In genomic region chr4:109708990-109709389, GRCh38 we compare ENCODE assay signal across 13 cellular contexts. TPM values are rescaled to one million over a fixed set of nuclear protein-coding genes. Genes with fewer than 3 reads are reported as not detected.
DNase-seq lines count a peak whose midpoint lies in the region; ATAC-seq and TF ChIP-seq lines count a peak whose summit lies in the region.
"Had no signal": no experiment of that assay in that cellular context is flagged by ENCODE, and none has a peak within 500 bp of the region (broad histone marks: within the 10 kb centered on the region; RNA-seq: fewer than 3 reads in every experiment).

No MANE protein-coding gene starts in this region.

- H3K4me3 Mint-ChIP-seq in T-helper 2 cell treated with Interferon-gamma antibody and Interleukin-4, amounts not matched to agents 5 μg/mL and 100 μg/mL, for 36 hours = no peak overlapping the region
- H3K4me3 Mint-ChIP-seq: immature natural killer cell had no signal

- TF ChIP-seq EP300 in sigmoid colon (IDR thresholded peaks at IDR 0.05) = no peak

- no peaks in the 10 kb centered on the region for H3K27me3 Mint-ChIP-seq in T-helper 2 cell treated with Interferon-gamma antibody and Interleukin-4, amounts not matched to agents 5 μg/mL and 100 μg/mL, for 36 hours (ENCODE audit: low read depth)

- intact Hi-C loops in sigmoid colon (cut with DNase I) = loop anchor here (10.0 kb wide), 1 partner anchor 144 kb away; the partner anchor contains the start of gene MCUB

- no peaks in the 10 kb centered on the region for H3K9me3 ChIP-seq in sigmoid colon

- no peak overlapping the region for H3K27ac Mint-ChIP-seq in T-helper 2 cell treated with Interferon-gamma antibody and Interleukin-4, amounts not matched to agents 5 μg/mL and 100 μg/mL, for 36 hours
- H3K27ac Mint-ChIP-seq: immature natural killer cell had no signal

- peaks cover 0 to 9% (median 3%) of the 10 kb centered on the region in 4 donors for H3K36me3 ChIP-seq in sigmoid colon

- WGBS in sigmoid colon, 2 donors = 90 to 92% methylated on average over 1 of the region's 1 CpG

- H3K4me1 ChIP-seq in sigmoid colon = peaks cover 0 to 3% (median under 1%) of the 10 kb centered on the region in 4 donors

- H3K27me3 ChIP-seq in sigmoid colon = no peaks in the 10 kb centered on the region

- H3K4me1 Mint-ChIP-seq in T-helper 2 cell treated with Interferon-gamma antibody and Interleukin-4, amounts not matched to agents 5 μg/mL and 100 μg/mL, for 36 hours (ENCODE audit: low read depth) = peaks cover 2% of the 10 kb centered on the region

- no peak for DNase-seq in DMS79 treated with DMSO at 0.1 percent for 48 hours (lab: John Stamatoyannopoulos, UW)
- no peak for DNase-seq in T-helper 2 cell treated with Interferon-gamma antibody and Interleukin-4, amounts not matched to agents 5 μg/mL and 100 μg/mL, for 36 hours (ENCODE audit: low spot score)
- DNase-seq in activated naive CD4-positive, alpha-beta T cell (lab: John Stamatoyannopoulos, UW) = no peak
- DNase-seq in sigmoid colon = no peak
- DNase-seq: dermis blood vessel endothelial cell, immature natural killer cell, midbrain, NCI-H446 had no signal

- no peak overlapping the region for H3K4me3 ChIP-seq in sigmoid colon

- ATAC-seq in GM18511 (IDR thresholded peaks at IDR 0.05; ENCODE audit: unreplicated experiment) (peak; percentile 73), GM21360 (IDR thresholded peaks at IDR 0.05; ENCODE audit: unreplicated experiment) (peak; percentile 98), HG02870 (IDR thresholded peaks at IDR 0.05; ENCODE audit: unreplicated experiment) (peak; percentile 99), HG03460 (IDR thresholded peaks at IDR 0.05; ENCODE audit: unreplicated experiment) (peak; percentile 74)

- H3K27ac ChIP-seq in sigmoid colon = no peak overlapping the region
- H3K27ac ChIP-seq: HL-60 had no signal

- no peak for TF ChIP-seq CTCF in sigmoid colon (IDR thresholded peaks at IDR 0.05)

- H3K9me3 Mint-ChIP-seq in T-helper 2 cell treated with Interferon-gamma antibody and Interleukin-4, amounts not matched to agents 5 μg/mL and 100 μg/mL, for 36 hours = no peaks in the 10 kb centered on the region
- H3K9me3 Mint-ChIP-seq: immature natural killer cell had no signal

- no peak for TF ChIP-seq POLR2A in sigmoid colon (IDR thresholded peaks at IDR 0.05)

- H3K36me3 Mint-ChIP-seq in T-helper 2 cell treated with Interferon-gamma antibody and Interleukin-4, amounts not matched to agents 5 μg/mL and 100 μg/mL, for 36 hours (ENCODE audit: low read depth) = no peaks in the 10 kb centered on the region

RNA-seq across cellular contexts. Expression of gene CASP6, which starts 5.7 kb away (rescaled TPM):
- 10 to 100 TPM; 18.2 to 41.3 (median 26.8) TPM for total RNA-seq in sigmoid colon
- 100 to 1,000 TPM in 1 of 3 donors, 10 to 100 TPM in 2; 63.6 to 101 (median 87.1) TPM for polyA plus RNA-seq in sigmoid colon

RNA-seq across cellular contexts. Expression of gene PLA2G12A, which starts 20.9 kb away (rescaled TPM):
- total RNA-seq in sigmoid colon = 10 to 100 TPM; 18.0 to 27.7 (median 23.0) TPM
- 10 to 100 TPM in 1 of 3 donors, 1 to 10 TPM in 2; 6.6 to 94.8 (median 9.3) TPM for polyA plus RNA-seq in sigmoid colon
